In genomic region chr2:59594671-59595222, GRCh38 we compare ENCODE assay signal across 1 cellular context.
TF ChIP-seq lines count a peak whose summit lies in the region.

No MANE protein-coding gene starts in this region.

TF ChIP-seq in GM12878, 131 proteins besides CTCF, POLR2A, EP300 and RAD21 (continued from another document):
- TF ChIP-seq CREB1 (IDR thresholded peaks at IDR 0.05; ENCODE audit: low read depth) (no peak), IRF4 (IDR thresholded peaks at IDR 0.05; ENCODE audit: low read depth, low read length) (no peak), IRF5 (IDR thresholded peaks at IDR 0.05; ENCODE audit: borderline replicate concordance) (no peak), PAX8 (IDR thresholded peaks at IDR 0.05) (no peak), NR2C1 (IDR thresholded peaks at IDR 0.05) (no peak), POLR2AphosphoS5 (IDR thresholded peaks at IDR 0.05; ENCODE audit: low read length) (no peak), HDGF (IDR thresholded peaks at IDR 0.05) (no peak)
- TF ChIP-seq, protein P1, sequence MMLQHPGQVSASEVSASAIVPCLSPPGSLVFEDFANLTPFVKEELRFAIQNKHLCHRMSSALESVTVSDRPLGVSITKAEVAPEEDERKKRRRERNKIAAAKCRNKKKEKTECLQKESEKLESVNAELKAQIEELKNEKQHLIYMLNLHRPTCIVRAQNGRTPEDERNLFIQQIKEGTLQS (IDR thresholded peaks at IDR 0.05; ENCODE audit: borderline replicate concordance, extremely low read depth, low read depth, low read length), result no peak
